Comparison of ENCODE assay signal across 34 cellular contexts in genomic region chr2:134191835-134192234, GRCh38.
"Had no signal": no experiment of that assay in that cellular context is flagged by ENCODE, and none has a peak within 500 bp of the region (broad histone marks: within the 10 kb centered on the region; RNA-seq: fewer than 3 reads in every experiment).

No MANE protein-coding gene starts in this region.

- H3K9me3 Mint-ChIP-seq: activated B cell treated with CpG ODN at 0.5 μM for 24 hours had no signal

- DNase-seq: activated B cell treated with CpG ODN at 0.5 μM for 24 hours; activated CD4-positive, alpha-beta memory T cell treated with anti-CD3 and anti-CD28 coated beads for 36 hours; activated CD4-positive, alpha-beta T cell treated with anti-CD3 and anti-CD28 coated beads for 4 hours; activated CD4-positive, alpha-beta T cell treated with anti-CD3 and anti-CD28 coated beads, Interleukin-2, amount 50 U/mL, for 1 hour; activated CD4-positive, CD25-positive, alpha-beta regulatory T cell treated with anti-CD3 and anti-CD28 coated beads, Interleukin-2, amount 50 U/mL, for 72 hours; activated CD8-positive, alpha-beta memory T cell treated with anti-CD3 and anti-CD28 coated beads for 24 hours; activated CD8-positive, alpha-beta memory T cell treated with anti-CD3 and anti-CD28 coated beads, Interleukin-2, amount 10 ng/mL, durations not matched to agents 7 days and 5 days; activated CD8-positive, alpha-beta memory T cell treated with anti-CD3 and anti-CD28 coated beads, Interleukin-2, amount 50 U/mL, for 48 hours; activated gamma-delta T cell treated with Interleukin-2 at 50 U/mL for 16 hours; activated naive CD4-positive, alpha-beta T cell treated with anti-CD3 and anti-CD28 coated beads for 36 hours; adrenal gland; body of pancreas; cerebellar nuclear complex; NCI-H1092 treated with DMSO at 0.1 percent for 48 hours; NCI-H1417; NCI-H146; NCI-H187; NCI-H2029 treated with DMSO at 0.1 percent for 48 hours; NCI-H2107; NCI-H2171; NCI-H510A; NCI-H526; NCI-H748 treated with DMSO at 0.1 percent for 48 hours; NK-92 treated with Interleukin-12 subunit alpha and Interleukin-12 subunit beta, amount 100 ng/mL, for 24 hours; PC-9; SW 1271; T-helper 1 cell; T-helper 2 cell; T-helper 9 cell had no signal

- H3K27ac ChIP-seq: adrenal gland, breast epithelium, PC-9, RWPE1, VCaP had no signal

- FAIRE-seq: astrocyte had no signal

- H3K27me3 ChIP-seq: adrenal gland, body of pancreas, breast epithelium had no signal

- H3K9me3 ChIP-seq: adrenal gland, body of pancreas had no signal

- H3K27me3 Mint-ChIP-seq: activated B cell treated with CpG ODN at 0.5 μM for 24 hours; activated CD4-positive, alpha-beta memory T cell treated with anti-CD3 and anti-CD28 coated beads for 36 hours; activated CD8-positive, alpha-beta memory T cell treated with anti-CD3 and anti-CD28 coated beads, Interleukin-2, amount 10 ng/mL, durations not matched to agents 7 days and 5 days had no signal

- H3K4me1 ChIP-seq: breast epithelium had no signal

- H3K4me3 Mint-ChIP-seq: activated B cell treated with CpG ODN at 0.5 μM for 24 hours; activated CD4-positive, alpha-beta memory T cell treated with anti-CD3 and anti-CD28 coated beads for 36 hours; activated CD8-positive, alpha-beta memory T cell treated with anti-CD3 and anti-CD28 coated beads, Interleukin-2, amount 10 ng/mL, durations not matched to agents 7 days and 5 days; activated naive CD4-positive, alpha-beta T cell treated with anti-CD3 and anti-CD28 coated beads for 36 hours had no signal

- H3K36me3 ChIP-seq: adrenal gland, breast epithelium had no signal

- ATAC-seq: activated CD8-positive, alpha-beta memory T cell treated with anti-CD3 and anti-CD28 coated beads, Interleukin-2, amount 10 ng/mL, durations not matched to agents 7 days and 5 days; activated naive CD4-positive, alpha-beta T cell treated with anti-CD3 and anti-CD28 coated beads, Interleukin-2, amount 50 U/mL, for 72 hours; body of pancreas had no signal

- H2AFZ ChIP-seq: PC-9 had no signal

- H3K4me3 ChIP-seq: adrenal gland, body of pancreas, breast epithelium, PC-9 had no signal

- H3K4me2 ChIP-seq: PC-9 had no signal

- H3K27ac Mint-ChIP-seq: activated B cell treated with CpG ODN at 0.5 μM for 24 hours; activated CD4-positive, alpha-beta memory T cell treated with anti-CD3 and anti-CD28 coated beads for 36 hours; activated CD8-positive, alpha-beta memory T cell treated with anti-CD3 and anti-CD28 coated beads, Interleukin-2, amount 10 ng/mL, durations not matched to agents 7 days and 5 days; activated naive CD4-positive, alpha-beta T cell treated with anti-CD3 and anti-CD28 coated beads for 36 hours; activated naive CD4-positive, alpha-beta T cell treated with anti-CD3 and anti-CD28 coated beads, Interleukin-2, amount 50 U/mL, for 72 hours had no signal
